In the genomic region with DNA sequence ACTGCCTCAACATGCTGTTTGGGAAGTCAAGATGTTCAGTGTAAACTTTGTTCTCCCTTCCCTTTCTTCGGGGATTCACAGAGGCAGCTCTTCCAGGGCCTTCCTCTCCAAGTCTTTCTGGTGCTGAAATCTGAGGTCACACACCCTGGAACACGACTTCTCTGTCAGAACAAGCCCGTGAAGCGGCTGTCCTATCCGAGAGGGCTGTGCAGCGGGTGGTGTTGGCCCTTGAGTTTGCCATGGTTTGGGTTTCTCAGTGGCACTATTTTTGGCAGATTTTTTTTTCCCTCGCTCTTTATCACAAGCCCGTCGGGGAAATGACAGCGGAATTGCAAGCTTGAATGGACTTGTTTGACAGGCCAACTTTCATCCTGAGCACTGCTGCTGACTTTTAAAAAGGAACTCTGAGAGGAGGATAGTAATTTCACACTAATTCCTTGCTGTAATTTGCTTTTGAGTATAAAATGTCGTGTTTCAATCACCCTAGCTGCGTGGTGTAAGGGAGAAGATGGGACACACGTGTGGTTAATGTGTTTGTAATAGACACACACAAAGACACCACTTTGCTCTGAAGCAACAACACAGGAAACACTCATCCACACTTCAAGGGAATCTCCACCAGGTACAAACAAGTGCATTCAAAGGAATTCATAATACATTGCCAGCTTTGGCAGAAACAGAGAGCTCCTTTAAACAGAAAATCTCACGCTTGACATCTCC, we compare ENCODE assay signal across 15 cellular contexts.
DNase-seq lines count a peak whose midpoint lies in the region; ATAC-seq and TF ChIP-seq lines count a peak whose summit lies in the region.
"Had no signal": no experiment of that assay in that cellular context is flagged by ENCODE, and none has a peak within 500 bp of the region (broad histone marks: within the 10 kb centered on the region; RNA-seq: fewer than 3 reads in every experiment).

No MANE protein-coding gene starts in this region.

- H3K4me2 ChIP-seq in smooth muscle cell = no peak overlapping the region

- no peak for TF ChIP-seq CTCF in GM12865 (IDR thresholded peaks at IDR 0.05; ENCODE audit: insufficient read depth, low read depth, low read length, missing control alignments)
- TF ChIP-seq CTCF in chondrocyte (IDR thresholded peaks at IDR 0.05) = no peak
- no peak for TF ChIP-seq CTCF in liver (IDR thresholded peaks at IDR 0.05; ENCODE audit: low read depth, low read length, missing input control)
- no peak for TF ChIP-seq CTCF in smooth muscle cell (IDR thresholded peaks at IDR 0.05; ENCODE audit: borderline replicate concordance, insufficient read depth, poor library complexity, severe bottlenecking)

- no peak for TF ChIP-seq RAD21 in liver (IDR thresholded peaks at IDR 0.05)

- no peak for ATAC-seq in HG03025 (IDR thresholded peaks at IDR 0.05; ENCODE audit: low FRiP score, unreplicated experiment)
- no peak for ATAC-seq in HG03097 (IDR thresholded peaks at IDR 0.05; ENCODE audit: low FRiP score, unreplicated experiment)
- ATAC-seq in HG03139 (IDR thresholded peaks at IDR 0.05; ENCODE audit: unreplicated experiment) = no peak
- ATAC-seq in HG02798 (IDR thresholded peaks at IDR 0.05; ENCODE audit: poor library complexity, unreplicated experiment) = no peak
- ATAC-seq: Panc1 had no signal

- H3K4me1 ChIP-seq in liver (ENCODE audit: control insufficient read depth in 4 of 4, insufficient read depth in 4 of 4, low read length in 3 of 4) (peaks cover 15 to 63% (median 47%) of the 10 kb centered on the region in 4 donors), smooth muscle cell (ENCODE audit: low read depth) (peaks cover 25% of the 10 kb centered on the region)

- WGBS in liver = 43% methylated on average over 14 of the region's 14 CpGs
- WGBS in smooth muscle cell (ENCODE audit: low lambda C conversion rate) = 64% methylated on average over 14 of the region's 14 CpGs

- H3K36me3 ChIP-seq in liver (ENCODE audit: control insufficient read depth in 4 of 4, insufficient read depth in 3 of 4, low read depth in 1 of 4, low read length in 3 of 4) (no peaks in the 10 kb centered on the region), smooth muscle cell (ENCODE audit: low read depth) (no peaks in the 10 kb centered on the region)
- H3K36me3 ChIP-seq: brain microvascular endothelial cell had no signal

- H3K27ac ChIP-seq in liver (ENCODE audit: low read depth in 1 of 2, low read length in 2 of 2) (peak overlapping the region; percentile 92 to 93), smooth muscle cell (ENCODE audit: low read depth) (peak overlapping the region; percentile 50)
- H3K27ac ChIP-seq: brain microvascular endothelial cell had no signal

- no peaks in the 10 kb centered on the region for H3K27me3 Mint-ChIP-seq in chondrocyte (ENCODE audit: low read depth)

- H3K9me3 Mint-ChIP-seq in chondrocyte (ENCODE audit: low read depth) = no peaks in the 10 kb centered on the region

- H3K27me3 ChIP-seq in liver (ENCODE audit: control insufficient read depth in 4 of 4, insufficient read depth in 4 of 4, low read length in 3 of 4) = no peaks in the 10 kb centered on the region
- H3K27me3 ChIP-seq in smooth muscle cell (ENCODE audit: low read depth) = no peaks in the 10 kb centered on the region
- H3K27me3 ChIP-seq: brain microvascular endothelial cell had no signal

- H3K9me3 ChIP-seq in liver (ENCODE audit: control insufficient read depth in 4 of 4, low read length in 3 of 4) = no peaks in the 10 kb centered on the region
- H3K9me3 ChIP-seq in smooth muscle cell (replicated peaks; ENCODE audit: low read depth) = no peaks in the 10 kb centered on the region

- no peaks in the 10 kb centered on the region for H4K20me1 ChIP-seq in smooth muscle cell (ENCODE audit: low read depth)

- H3K36me3 Mint-ChIP-seq in chondrocyte (ENCODE audit: low read depth) = no peaks in the 10 kb centered on the region

- peaks cover 34% of the 10 kb centered on the region for H3K4me1 Mint-ChIP-seq in chondrocyte (ENCODE audit: low read depth)

- H3K27ac Mint-ChIP-seq in chondrocyte (ENCODE audit: unreplicated experiment) = no peak overlapping the region

- no peaks in the 10 kb centered on the region for H3K79me2 ChIP-seq in smooth muscle cell (ENCODE audit: low read depth)

- H3K9ac ChIP-seq in liver (ENCODE audit: low read depth in 1 of 2, low read length in 2 of 2) (peak overlapping the region; percentile 26 to 68), smooth muscle cell (ENCODE audit: low read depth) (no peak overlapping the region)

- peaks cover 36% of the 10 kb centered on the region for H3F3A ChIP-seq in smooth muscle cell (ENCODE audit: low read depth)

- peak overlapping the region; percentile 10 for H2AFZ ChIP-seq in smooth muscle cell (ENCODE audit: low read depth)

- DNase-seq in GM12865 (ENCODE audit: low read depth) (peak; percentile 30), chondrocyte (ENCODE audit: low spot score) (peak; percentile 41), smooth muscle cell (lab: John Stamatoyannopoulos, UW; ENCODE audit: unreplicated experiment) (no peak)
- DNase-seq: activated CD8-positive, alpha-beta memory T cell treated with anti-CD3 and anti-CD28 coated beads, Interleukin-2, amount 50 U/mL, for 48 hours; AML-193; brain microvascular endothelial cell; GDM1; GOT3; NCI-H2107 had no signal

- H3K4me3 ChIP-seq in GM12865 (ENCODE audit: low read depth, low read length) (no peak overlapping the region), liver (ENCODE audit: low read depth in 1 of 3, low read length in 3 of 3) (no peak overlapping the region), smooth muscle cell (no peak overlapping the region)

- H3K4me3 Mint-ChIP-seq in chondrocyte (ENCODE audit: unreplicated experiment) = no peak overlapping the region

TF ChIP-seq in liver, 16 proteins besides CTCF, POLR2A, EP300 and RAD21:
- TF ChIP-seq, protein P1, sequence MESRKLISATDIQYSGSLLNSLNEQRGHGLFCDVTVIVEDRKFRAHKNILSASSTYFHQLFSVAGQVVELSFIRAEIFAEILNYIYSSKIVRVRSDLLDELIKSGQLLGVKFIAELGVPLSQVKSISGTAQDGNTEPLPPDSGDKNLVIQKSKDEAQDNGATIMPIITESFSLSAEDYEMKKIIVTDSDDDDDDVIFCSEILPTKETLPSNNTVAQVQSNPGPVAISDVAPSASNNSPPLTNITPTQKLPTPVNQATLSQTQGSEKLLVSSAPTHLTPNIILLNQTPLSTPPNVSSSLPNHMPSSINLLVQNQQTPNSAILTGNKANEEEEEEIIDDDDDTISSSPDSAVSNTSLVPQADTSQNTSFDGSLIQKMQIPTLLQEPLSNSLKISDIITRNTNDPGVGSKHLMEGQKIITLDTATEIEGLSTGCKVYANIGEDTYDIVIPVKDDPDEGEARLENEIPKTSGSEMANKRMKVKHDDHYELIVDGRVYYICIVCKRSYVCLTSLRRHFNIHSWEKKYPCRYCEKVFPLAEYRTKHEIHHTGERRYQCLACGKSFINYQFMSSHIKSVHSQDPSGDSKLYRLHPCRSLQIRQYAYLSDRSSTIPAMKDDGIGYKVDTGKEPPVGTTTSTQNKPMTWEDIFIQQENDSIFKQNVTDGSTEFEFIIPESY (IDR thresholded peaks at IDR 0.05) = no peak
- TF ChIP-seq TAF1 (conservative IDR thresholded peaks at IDR 0.05) = no peak
- TF ChIP-seq, protein P2, sequence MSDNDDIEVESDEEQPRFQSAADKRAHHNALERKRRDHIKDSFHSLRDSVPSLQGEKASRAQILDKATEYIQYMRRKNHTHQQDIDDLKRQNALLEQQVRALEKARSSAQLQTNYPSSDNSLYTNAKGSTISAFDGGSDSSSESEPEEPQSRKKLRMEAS (IDR thresholded peaks at IDR 0.05) = no peak
- TF ChIP-seq NR2F2 (IDR thresholded peaks at IDR 0.05) = no peak
- no peak for TF ChIP-seq SP1 (IDR thresholded peaks at IDR 0.05)
- TF ChIP-seq, protein P3, sequence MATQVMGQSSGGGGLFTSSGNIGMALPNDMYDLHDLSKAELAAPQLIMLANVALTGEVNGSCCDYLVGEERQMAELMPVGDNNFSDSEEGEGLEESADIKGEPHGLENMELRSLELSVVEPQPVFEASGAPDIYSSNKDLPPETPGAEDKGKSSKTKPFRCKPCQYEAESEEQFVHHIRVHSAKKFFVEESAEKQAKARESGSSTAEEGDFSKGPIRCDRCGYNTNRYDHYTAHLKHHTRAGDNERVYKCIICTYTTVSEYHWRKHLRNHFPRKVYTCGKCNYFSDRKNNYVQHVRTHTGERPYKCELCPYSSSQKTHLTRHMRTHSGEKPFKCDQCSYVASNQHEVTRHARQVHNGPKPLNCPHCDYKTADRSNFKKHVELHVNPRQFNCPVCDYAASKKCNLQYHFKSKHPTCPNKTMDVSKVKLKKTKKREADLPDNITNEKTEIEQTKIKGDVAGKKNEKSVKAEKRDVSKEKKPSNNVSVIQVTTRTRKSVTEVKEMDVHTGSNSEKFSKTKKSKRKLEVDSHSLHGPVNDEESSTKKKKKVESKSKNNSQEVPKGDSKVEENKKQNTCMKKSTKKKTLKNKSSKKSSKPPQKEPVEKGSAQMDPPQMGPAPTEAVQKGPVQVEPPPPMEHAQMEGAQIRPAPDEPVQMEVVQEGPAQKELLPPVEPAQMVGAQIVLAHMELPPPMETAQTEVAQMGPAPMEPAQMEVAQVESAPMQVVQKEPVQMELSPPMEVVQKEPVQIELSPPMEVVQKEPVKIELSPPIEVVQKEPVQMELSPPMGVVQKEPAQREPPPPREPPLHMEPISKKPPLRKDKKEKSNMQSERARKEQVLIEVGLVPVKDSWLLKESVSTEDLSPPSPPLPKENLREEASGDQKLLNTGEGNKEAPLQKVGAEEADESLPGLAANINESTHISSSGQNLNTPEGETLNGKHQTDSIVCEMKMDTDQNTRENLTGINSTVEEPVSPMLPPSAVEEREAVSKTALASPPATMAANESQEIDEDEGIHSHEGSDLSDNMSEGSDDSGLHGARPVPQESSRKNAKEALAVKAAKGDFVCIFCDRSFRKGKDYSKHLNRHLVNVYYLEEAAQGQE (IDR thresholded peaks at IDR 0.05) = peak; percentile 94
- TF ChIP-seq, protein P4, sequence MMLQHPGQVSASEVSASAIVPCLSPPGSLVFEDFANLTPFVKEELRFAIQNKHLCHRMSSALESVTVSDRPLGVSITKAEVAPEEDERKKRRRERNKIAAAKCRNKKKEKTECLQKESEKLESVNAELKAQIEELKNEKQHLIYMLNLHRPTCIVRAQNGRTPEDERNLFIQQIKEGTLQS (IDR thresholded peaks at IDR 0.05) = no peak
- TF ChIP-seq FOXA1 (IDR thresholded peaks at IDR 0.05) = no peak
